22 cellular contexts compared by ENCODE assay signal in the genomic region with DNA sequence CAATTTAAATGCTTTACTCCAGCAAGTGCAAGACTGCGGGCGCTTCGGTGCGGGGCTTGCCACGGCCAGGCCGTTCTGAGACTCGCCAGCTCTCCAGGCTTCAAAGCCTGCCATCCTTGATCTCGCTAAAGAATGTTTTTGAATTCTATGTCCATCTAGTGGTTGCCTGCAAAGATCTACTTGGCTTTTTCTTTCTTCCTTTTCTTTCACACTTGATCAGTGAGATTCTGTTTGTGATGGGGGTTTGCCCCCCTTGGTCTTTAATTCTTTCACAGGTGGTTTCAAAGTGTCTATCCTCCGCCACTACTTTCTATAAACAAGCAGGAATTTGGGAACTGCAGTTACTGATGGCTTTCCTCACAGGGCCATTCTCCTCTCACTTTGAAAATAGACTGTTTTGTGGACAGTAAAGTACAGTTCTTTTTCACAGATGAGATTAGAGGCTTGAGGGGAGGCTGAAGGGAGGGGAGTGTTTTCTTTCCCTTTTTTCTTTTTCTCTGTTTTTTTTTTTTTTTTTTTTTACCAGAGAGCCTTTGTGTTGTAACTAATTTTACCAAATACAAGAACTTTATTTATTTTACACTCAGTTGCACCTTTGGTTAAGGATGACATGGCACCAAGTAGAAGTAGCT. TPM values are rescaled to one million over a fixed set of nuclear protein-coding genes. Genes with fewer than 3 reads are reported as not detected.
A peak's percentile ranks its signal among the peaks of the same experiment; 100 is the strongest.
DNase-seq lines count a peak whose midpoint lies in the region; ATAC-seq and TF ChIP-seq lines count a peak whose summit lies in the region.
"Had no signal": no experiment of that assay in that cellular context is flagged by ENCODE, and none has a peak within 500 bp of the region (broad histone marks: within the 10 kb centered on the region; RNA-seq: fewer than 3 reads in every experiment).

No MANE protein-coding gene starts in this region.

- no peaks in the 10 kb centered on the region for H3K27me3 Mint-ChIP-seq in WTC11 (ENCODE audit: low read depth)

- CTCF ChIA-PET in WTC11 (lab: Charles Lee) = interaction anchor here (1.0 to 2.9 kb wide), 2 partner anchors 107 to 140 kb away, joined by 4 to 15 read pairs; no protein-coding TSS in a partner anchor

- no peaks in the 10 kb centered on the region for H3K36me3 Mint-ChIP-seq in WTC11
- H3K36me3 Mint-ChIP-seq: activated naive CD8-positive, alpha-beta T cell treated with anti-CD3 and anti-CD28 coated beads, Interleukin-2, amount 10 ng/mL, durations not matched to agents 7 days and 5 days; naive thymus-derived CD4-positive, alpha-beta T cell had no signal

- no peak for DNase-seq in left ventricle myocardium inferior
- no peak for DNase-seq in cardiac septum (ENCODE audit: low spot score)
- DNase-seq in WTC11 (ENCODE audit: low spot score) = no peak
- peak; percentile 4 for DNase-seq in globus pallidus (ENCODE audit: low spot score)
- no peak for DNase-seq in smooth muscle cell (lab: John Stamatoyannopoulos, UW; ENCODE audit: unreplicated experiment)
- no peak for DNase-seq in foreskin keratinocyte
- no peak for DNase-seq in NOMO-1 treated with DMSO at 0.1 percent for 48 hours (lab: John Stamatoyannopoulos, UW; ENCODE audit: unreplicated experiment)
- DNase-seq: activated CD4-positive, alpha-beta T cell treated with anti-CD3 and anti-CD28 coated beads, Interleukin-2, amount 50 U/mL, for 4 hours; activated naive CD8-positive, alpha-beta T cell treated with anti-CD3 and anti-CD28 coated beads, Interleukin-2, amount 10 ng/mL, durations not matched to agents 7 days and 5 days; CD4-positive, alpha-beta T cell; cerebellar nuclear complex; DMS79; Karpas-422; lower lobe of right lung; naive thymus-derived CD4-positive, alpha-beta T cell; NCI-H510A treated with DMSO at 0.1 percent for 48 hours; SK-N-SH; stimulated activated naive CD4-positive, alpha-beta T cell treated with Interleukin-2 at 50 U/mL for 16 hours; transverse colon had no signal

- no peaks in the 10 kb centered on the region for H3F3A ChIP-seq in smooth muscle cell (ENCODE audit: low read depth)

- H3K27me3 ChIP-seq in left ventricle myocardium inferior (ENCODE audit: low read depth) = peaks cover 77% of the 10 kb centered on the region
- H3K27me3 ChIP-seq in smooth muscle cell (ENCODE audit: low read depth) = peaks cover 8% of the 10 kb centered on the region
- H3K27me3 ChIP-seq in foreskin keratinocyte = peaks cover 63% of the 10 kb centered on the region

- no peak overlapping the region for H3K4me3 Mint-ChIP-seq in WTC11
- H3K4me3 Mint-ChIP-seq: activated naive CD8-positive, alpha-beta T cell treated with anti-CD3 and anti-CD28 coated beads, Interleukin-2, amount 10 ng/mL, durations not matched to agents 7 days and 5 days; CD4-positive, alpha-beta T cell; naive thymus-derived CD4-positive, alpha-beta T cell had no signal

- intact Hi-C loops in left ventricle myocardium inferior (cut with micrococcal nuclease) = no loop called here
- intact Hi-C loops in cardiac septum (cut with DNase I) = no loop called here

- peaks cover 4% of the 10 kb centered on the region for H3K4me1 Mint-ChIP-seq in WTC11

- H3K9me3 Mint-ChIP-seq in WTC11 = no peaks in the 10 kb centered on the region
- H3K9me3 Mint-ChIP-seq: activated naive CD8-positive, alpha-beta T cell treated with anti-CD3 and anti-CD28 coated beads, Interleukin-2, amount 10 ng/mL, durations not matched to agents 7 days and 5 days; CD4-positive, alpha-beta T cell; naive thymus-derived CD4-positive, alpha-beta T cell had no signal

- peak; percentile 15 for TF ChIP-seq CTCF in left ventricle myocardium inferior (IDR thresholded peaks at IDR 0.05; ENCODE audit: borderline replicate concordance)
- no peak for TF ChIP-seq CTCF in WTC11 (IDR thresholded peaks at IDR 0.05)
- no peak for TF ChIP-seq CTCF in smooth muscle cell (IDR thresholded peaks at IDR 0.05; ENCODE audit: borderline replicate concordance, insufficient read depth, poor library complexity, severe bottlenecking)
- no peak for TF ChIP-seq CTCF in foreskin keratinocyte (conservative IDR thresholded peaks at IDR 0.05)

- no peaks in the 10 kb centered on the region for H3K79me2 ChIP-seq in smooth muscle cell (ENCODE audit: low read depth)

- no peak overlapping the region for H3K4me2 ChIP-seq in smooth muscle cell
- H3K4me2 ChIP-seq: SK-N-SH had no signal

- peaks cover 5% of the 10 kb centered on the region for H3K4me1 ChIP-seq in left ventricle myocardium inferior
- H3K4me1 ChIP-seq in smooth muscle cell (ENCODE audit: low read depth) = peaks cover 18% of the 10 kb centered on the region
- H3K4me1 ChIP-seq in foreskin keratinocyte = no peaks in the 10 kb centered on the region
- H3K4me1 ChIP-seq: gastroesophageal sphincter, lower lobe of right lung, transverse colon had no signal

- no peaks in the 10 kb centered on the region for H4K20me1 ChIP-seq in smooth muscle cell (ENCODE audit: low read depth)

- H3K36me3 ChIP-seq in left ventricle myocardium inferior (no peaks in the 10 kb centered on the region), smooth muscle cell (ENCODE audit: low read depth) (no peaks in the 10 kb centered on the region)
- H3K36me3 ChIP-seq: gastroesophageal sphincter, lower lobe of right lung, transverse colon had no signal

- no peak overlapping the region for H3K27ac ChIP-seq in left ventricle myocardium inferior (replicated peaks)
- H3K27ac ChIP-seq in smooth muscle cell (ENCODE audit: low read depth) = no peak overlapping the region
- H3K27ac ChIP-seq in foreskin keratinocyte = no peak overlapping the region
- H3K27ac ChIP-seq: gastroesophageal sphincter, lower lobe of right lung, transverse colon had no signal

- H3K9me3 ChIP-seq in left ventricle myocardium inferior (replicated peaks) (no peaks in the 10 kb centered on the region), smooth muscle cell (replicated peaks; ENCODE audit: low read depth) (no peaks in the 10 kb centered on the region)
- H3K9me3 ChIP-seq: gastroesophageal sphincter, lower lobe of right lung, SK-N-SH, transverse colon had no signal

- WGBS in smooth muscle cell (ENCODE audit: low lambda C conversion rate) = 67% methylated on average over 9 of the region's 9 CpGs

- ATAC-seq in WTC11 (peak; percentile 47; the same call in 1 of the 2 replicates), GM21390 (IDR thresholded peaks at IDR 0.05; ENCODE audit: unreplicated experiment) (no peak), foreskin keratinocyte (no peak)
- ATAC-seq: gastroesophageal sphincter; naive thymus-derived CD4-positive, alpha-beta T cell had no signal

- H3K4me3 ChIP-seq in left ventricle myocardium inferior = no peak overlapping the region
- H3K4me3 ChIP-seq in smooth muscle cell = no peak overlapping the region
- H3K4me3 ChIP-seq: gastroesophageal sphincter, lower lobe of right lung, transverse colon had no signal

- POLR2A ChIA-PET in WTC11 (lab: Charles Lee) = interaction anchor here (0.5 kb wide), 2 partner anchors 236 to 344 kb away, joined by 3 to 5 read pairs; no protein-coding TSS in a partner anchor

- H3K27ac Mint-ChIP-seq in WTC11 = no peak overlapping the region
- H3K27ac Mint-ChIP-seq: activated naive CD8-positive, alpha-beta T cell treated with anti-CD3 and anti-CD28 coated beads, Interleukin-2, amount 10 ng/mL, durations not matched to agents 7 days and 5 days; CD4-positive, alpha-beta T cell; naive thymus-derived CD4-positive, alpha-beta T cell; progenitor cell of endocrine pancreas had no signal

- H2AFZ ChIP-seq in smooth muscle cell (ENCODE audit: low read depth) = no peak overlapping the region

- H3K9ac ChIP-seq in smooth muscle cell (ENCODE audit: low read depth) = no peak overlapping the region
- H3K9ac ChIP-seq: SK-N-SH had no signal

TF ChIP-seq in WTC11, 78 proteins besides CTCF, POLR2A, EP300 and RAD21 (continues in another document):
- TF ChIP-seq MXD4 (CRISPR knock-in tag; IDR thresholded peaks at IDR 0.05; ENCODE audit: borderline replicate concordance) = no peak
- TF ChIP-seq CREM (CRISPR knock-in tag; IDR thresholded peaks at IDR 0.05) = no peak
- TF ChIP-seq FOXP1 (CRISPR knock-in tag; IDR thresholded peaks at IDR 0.05; ENCODE audit: borderline replicate concordance) = no peak
- TF ChIP-seq GRHL2 (CRISPR knock-in tag; IDR thresholded peaks at IDR 0.05; ENCODE audit: insufficient replicate concordance, severe bottlenecking) = no peak
- no peak for TF ChIP-seq ZNF416 (CRISPR knock-in tag; IDR thresholded peaks at IDR 0.05)
- no peak for TF ChIP-seq ELF4 (CRISPR knock-in tag; IDR thresholded peaks at IDR 0.05; ENCODE audit: low read depth)
- TF ChIP-seq, protein P1, sequence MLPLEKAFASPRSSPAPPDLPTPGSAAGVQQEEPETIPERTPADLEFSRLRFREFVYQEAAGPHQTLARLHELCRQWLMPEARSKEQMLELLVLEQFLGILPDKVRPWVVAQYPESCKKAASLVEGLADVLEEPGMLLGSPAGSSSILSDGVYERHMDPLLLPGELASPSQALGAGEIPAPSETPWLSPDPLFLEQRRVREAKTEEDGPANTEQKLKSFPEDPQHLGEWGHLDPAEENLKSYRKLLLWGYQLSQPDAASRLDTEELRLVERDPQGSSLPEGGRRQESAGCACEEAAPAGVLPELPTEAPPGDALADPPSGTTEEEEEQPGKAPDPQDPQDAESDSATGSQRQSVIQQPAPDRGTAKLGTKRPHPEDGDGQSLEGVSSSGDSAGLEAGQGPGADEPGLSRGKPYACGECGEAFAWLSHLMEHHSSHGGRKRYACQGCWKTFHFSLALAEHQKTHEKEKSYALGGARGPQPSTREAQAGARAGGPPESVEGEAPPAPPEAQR (CRISPR knock-in tag; IDR thresholded peaks at IDR 0.05) = no peak
- no peak for TF ChIP-seq ATF1 (CRISPR knock-in tag; IDR thresholded peaks at IDR 0.05)

RNA-seq across cellular contexts. Expression of a gene that starts 15.2 kb away (rescaled TPM):
- total RNA-seq in left ventricle myocardium inferior (99.1 TPM), cardiac septum (108 TPM), WTC11 (2021) (45.3 to 47.9 TPM (median 46.3 TPM) in 3 replicates), smooth muscle cell (12.0 and 12.1 TPM in 2 replicates), foreskin keratinocyte (11.7 and 14.6 TPM in 2 replicates)
- polyA plus RNA-seq in smooth muscle cell (7.2 and 11.7 TPM in 2 replicates), foreskin keratinocyte (14.6 and 16.9 TPM in 2 replicates)
